Comparison of ENCODE assay signal across 1 cellular context in the genomic region with DNA sequence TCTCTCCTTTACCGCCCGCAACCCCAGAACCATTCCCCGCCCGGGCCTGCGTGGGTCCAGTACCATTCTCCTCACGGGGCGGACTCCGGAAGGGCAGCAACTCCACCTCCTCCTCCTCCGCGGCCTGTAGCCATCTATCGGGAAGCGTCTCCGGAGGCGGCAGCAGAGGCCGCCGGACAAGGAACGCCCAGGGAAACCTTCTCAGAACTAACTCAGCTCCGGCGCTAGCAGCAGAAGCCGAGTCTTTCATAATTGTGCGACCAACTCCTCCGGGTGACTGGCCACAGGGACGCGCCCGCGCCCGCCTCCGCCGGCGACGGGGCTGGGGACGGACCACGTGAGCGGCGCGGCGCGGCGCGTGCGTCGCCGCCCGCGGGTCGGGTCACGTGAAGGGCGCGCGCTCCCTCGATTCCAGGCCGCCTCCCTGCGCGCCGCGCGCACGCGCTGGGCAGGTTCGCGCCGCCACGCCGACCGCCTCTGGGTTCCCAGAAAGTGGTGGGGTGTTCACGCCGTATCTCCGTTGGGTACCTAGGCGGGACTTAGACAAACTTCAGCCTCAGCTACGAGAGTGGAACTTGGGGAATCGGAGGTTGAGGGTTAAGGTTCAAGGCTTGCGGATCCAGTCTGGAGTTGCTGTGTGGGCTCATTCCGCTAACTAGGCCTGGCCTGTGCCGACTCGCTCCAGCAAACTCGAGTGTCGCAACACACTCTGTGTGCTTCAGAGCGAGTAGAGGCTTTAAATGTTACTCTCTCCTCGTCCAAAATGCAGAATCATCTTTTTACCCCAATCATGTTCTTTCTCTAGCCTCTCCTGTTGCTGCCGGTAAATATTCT.
A peak's percentile ranks its signal among the peaks of the same experiment; 100 is the strongest.
TF ChIP-seq lines count a peak whose summit lies in the region.

A gene with protein sequence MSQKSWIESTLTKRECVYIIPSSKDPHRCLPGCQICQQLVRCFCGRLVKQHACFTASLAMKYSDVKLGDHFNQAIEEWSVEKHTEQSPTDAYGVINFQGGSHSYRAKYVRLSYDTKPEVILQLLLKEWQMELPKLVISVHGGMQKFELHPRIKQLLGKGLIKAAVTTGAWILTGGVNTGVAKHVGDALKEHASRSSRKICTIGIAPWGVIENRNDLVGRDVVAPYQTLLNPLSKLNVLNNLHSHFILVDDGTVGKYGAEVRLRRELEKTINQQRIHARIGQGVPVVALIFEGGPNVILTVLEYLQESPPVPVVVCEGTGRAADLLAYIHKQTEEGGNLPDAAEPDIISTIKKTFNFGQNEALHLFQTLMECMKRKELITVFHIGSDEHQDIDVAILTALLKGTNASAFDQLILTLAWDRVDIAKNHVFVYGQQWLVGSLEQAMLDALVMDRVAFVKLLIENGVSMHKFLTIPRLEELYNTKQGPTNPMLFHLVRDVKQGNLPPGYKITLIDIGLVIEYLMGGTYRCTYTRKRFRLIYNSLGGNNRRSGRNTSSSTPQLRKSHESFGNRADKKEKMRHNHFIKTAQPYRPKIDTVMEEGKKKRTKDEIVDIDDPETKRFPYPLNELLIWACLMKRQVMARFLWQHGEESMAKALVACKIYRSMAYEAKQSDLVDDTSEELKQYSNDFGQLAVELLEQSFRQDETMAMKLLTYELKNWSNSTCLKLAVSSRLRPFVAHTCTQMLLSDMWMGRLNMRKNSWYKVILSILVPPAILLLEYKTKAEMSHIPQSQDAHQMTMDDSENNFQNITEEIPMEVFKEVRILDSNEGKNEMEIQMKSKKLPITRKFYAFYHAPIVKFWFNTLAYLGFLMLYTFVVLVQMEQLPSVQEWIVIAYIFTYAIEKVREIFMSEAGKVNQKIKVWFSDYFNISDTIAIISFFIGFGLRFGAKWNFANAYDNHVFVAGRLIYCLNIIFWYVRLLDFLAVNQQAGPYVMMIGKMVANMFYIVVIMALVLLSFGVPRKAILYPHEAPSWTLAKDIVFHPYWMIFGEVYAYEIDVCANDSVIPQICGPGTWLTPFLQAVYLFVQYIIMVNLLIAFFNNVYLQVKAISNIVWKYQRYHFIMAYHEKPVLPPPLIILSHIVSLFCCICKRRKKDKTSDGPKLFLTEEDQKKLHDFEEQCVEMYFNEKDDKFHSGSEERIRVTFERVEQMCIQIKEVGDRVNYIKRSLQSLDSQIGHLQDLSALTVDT (N-terminal part only) (minus strand): TSS at position 330 of the 834 bp plus-strand sequence. CDS start 264 bp downstream, at position 66.

TF ChIP-seq in K562, 482 proteins besides CTCF, POLR2A, EP300 and RAD21 (continued from another document and continues in another):
- no peak for TF ChIP-seq BCLAF1 (IDR thresholded peaks at IDR 0.05; ENCODE audit: borderline replicate concordance in 1 of 2, control insufficient read depth in 1 of 2, low read depth in 2 of 2, low read length in 1 of 2)
- no peak for TF ChIP-seq PHB (CRISPR knock-in tag; IDR thresholded peaks at IDR 0.05)
- TF ChIP-seq, protein P1, sequence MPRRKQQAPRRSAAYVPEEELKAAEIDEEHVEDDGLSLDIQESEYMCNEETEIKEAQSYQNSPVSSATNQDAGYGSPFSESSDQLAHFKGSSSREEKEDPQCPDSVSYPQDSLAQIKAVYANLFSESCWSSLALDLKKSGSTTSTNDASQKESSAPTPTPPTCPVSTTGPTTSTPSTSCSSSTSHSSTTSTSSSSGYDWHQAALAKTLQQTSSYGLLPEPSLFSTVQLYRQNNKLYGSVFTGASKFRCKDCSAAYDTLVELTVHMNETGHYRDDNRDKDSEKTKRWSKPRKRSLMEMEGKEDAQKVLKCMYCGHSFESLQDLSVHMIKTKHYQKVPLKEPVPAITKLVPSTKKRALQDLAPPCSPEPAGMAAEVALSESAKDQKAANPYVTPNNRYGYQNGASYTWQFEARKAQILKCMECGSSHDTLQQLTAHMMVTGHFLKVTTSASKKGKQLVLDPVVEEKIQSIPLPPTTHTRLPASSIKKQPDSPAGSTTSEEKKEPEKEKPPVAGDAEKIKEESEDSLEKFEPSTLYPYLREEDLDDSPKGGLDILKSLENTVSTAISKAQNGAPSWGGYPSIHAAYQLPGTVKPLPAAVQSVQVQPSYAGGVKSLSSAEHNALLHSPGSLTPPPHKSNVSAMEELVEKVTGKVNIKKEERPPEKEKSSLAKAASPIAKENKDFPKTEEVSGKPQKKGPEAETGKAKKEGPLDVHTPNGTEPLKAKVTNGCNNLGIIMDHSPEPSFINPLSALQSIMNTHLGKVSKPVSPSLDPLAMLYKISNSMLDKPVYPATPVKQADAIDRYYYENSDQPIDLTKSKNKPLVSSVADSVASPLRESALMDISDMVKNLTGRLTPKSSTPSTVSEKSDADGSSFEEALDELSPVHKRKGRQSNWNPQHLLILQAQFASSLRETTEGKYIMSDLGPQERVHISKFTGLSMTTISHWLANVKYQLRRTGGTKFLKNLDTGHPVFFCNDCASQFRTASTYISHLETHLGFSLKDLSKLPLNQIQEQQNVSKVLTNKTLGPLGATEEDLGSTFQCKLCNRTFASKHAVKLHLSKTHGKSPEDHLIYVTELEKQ (CRISPR knock-in tag; IDR thresholded peaks at IDR 0.05) = 0 out of 2 replicates have a peak, but pooled peaks have one; percentile 31
- TF ChIP-seq ZBTB17 (CRISPR knock-in tag; IDR thresholded peaks at IDR 0.05) = peak; percentile 73; the same call in 1 of the 2 replicates
- TF ChIP-seq PRPF4 (IDR thresholded peaks at IDR 0.05; ENCODE audit: insufficient read depth, low read depth, low read length, poor library complexity, severe bottlenecking) = no peak
- TF ChIP-seq, protein P2, sequence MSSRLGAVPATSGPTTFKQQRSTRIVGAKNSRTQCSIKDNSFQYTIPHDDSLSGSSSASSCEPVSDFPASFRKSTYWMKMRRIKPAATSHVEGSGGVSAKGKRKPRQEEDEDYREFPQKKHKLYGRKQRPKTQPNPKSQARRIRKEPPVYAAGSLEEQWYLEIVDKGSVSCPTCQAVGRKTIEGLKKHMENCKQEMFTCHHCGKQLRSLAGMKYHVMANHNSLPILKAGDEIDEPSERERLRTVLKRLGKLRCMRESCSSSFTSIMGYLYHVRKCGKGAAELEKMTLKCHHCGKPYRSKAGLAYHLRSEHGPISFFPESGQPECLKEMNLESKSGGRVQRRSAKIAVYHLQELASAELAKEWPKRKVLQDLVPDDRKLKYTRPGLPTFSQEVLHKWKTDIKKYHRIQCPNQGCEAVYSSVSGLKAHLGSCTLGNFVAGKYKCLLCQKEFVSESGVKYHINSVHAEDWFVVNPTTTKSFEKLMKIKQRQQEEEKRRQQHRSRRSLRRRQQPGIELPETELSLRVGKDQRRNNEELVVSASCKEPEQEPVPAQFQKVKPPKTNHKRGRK (tag; IDR thresholded peaks at IDR 0.05) = peak; percentile 33; the same call in 1 of the 2 replicates
- no peak for TF ChIP-seq PPARD (CRISPR knock-in tag; IDR thresholded peaks at IDR 0.05)
- no peak for TF ChIP-seq PATZ1 (CRISPR knock-in tag; IDR thresholded peaks at IDR 0.05; ENCODE audit: borderline replicate concordance)
- TF ChIP-seq TFAP4 (CRISPR knock-in tag; IDR thresholded peaks at IDR 0.05; ENCODE audit: borderline replicate concordance) = no peak; the same call in 1 of the 2 replicates
- no peak for TF ChIP-seq ZNF785 (CRISPR knock-in tag; IDR thresholded peaks at IDR 0.05)
- no peak for TF ChIP-seq ZNF518B (CRISPR knock-in tag; IDR thresholded peaks at IDR 0.05)
- peak in 1 of 2 experiments; percentile 26; a peak in 2 of 4 replicates for TF ChIP-seq HDAC1 (IDR thresholded peaks at IDR 0.05)
- no peak for TF ChIP-seq FOS (IDR thresholded peaks at IDR 0.05; ENCODE audit: extremely low read depth, insufficient read length)
- no peak for TF ChIP-seq RBM15 (IDR thresholded peaks at IDR 0.05; ENCODE audit: insufficient read depth, low read length)
- no peak for TF ChIP-seq SRSF1 (IDR thresholded peaks at IDR 0.05; ENCODE audit: low read depth, low read length)
- no peak for TF ChIP-seq PHF21A (IDR thresholded peaks at IDR 0.05; ENCODE audit: borderline replicate concordance, low read depth)
- no peak for TF ChIP-seq RFX1 (IDR thresholded peaks at IDR 0.05)
- TF ChIP-seq STAG1 (CRISPR knock-in tag; IDR thresholded peaks at IDR 0.05; ENCODE audit: borderline replicate concordance) = no peak
- peak in 1 of 2 experiments; percentile 33; a peak in 3 of 4 replicates for TF ChIP-seq FOXK2 (conservative IDR thresholded peaks at IDR 0.05 in 1 of 2, IDR thresholded peaks at IDR 0.05 in 1 of 2; ENCODE audit: low read depth in 2 of 2)
- peak; percentile 32; the same call in 1 of the 2 replicates for TF ChIP-seq NR2C1 (IDR thresholded peaks at IDR 0.05)
- peak; percentile 80 for TF ChIP-seq NR2C1 (tag; IDR thresholded peaks at IDR 0.05)
- TF ChIP-seq ZBTB1 (CRISPR knock-in tag; IDR thresholded peaks at IDR 0.05; ENCODE audit: borderline replicate concordance, low read depth) = no peak
- TF ChIP-seq PTBP1 (IDR thresholded peaks at IDR 0.05; ENCODE audit: low read depth, low read length) = no peak
- peak; percentile 98 for TF ChIP-seq CCNT2 (IDR thresholded peaks at IDR 0.05; ENCODE audit: borderline replicate concordance, extremely low read depth, insufficient read length, low read depth, low read length)
- TF ChIP-seq SAFB (IDR thresholded peaks at IDR 0.05; ENCODE audit: borderline replicate concordance, low read depth, low read length) = peak; percentile 14; the same call in 1 of the 2 replicates
- TF ChIP-seq TOE1 (IDR thresholded peaks at IDR 0.05; ENCODE audit: borderline replicate concordance) = peak; percentile 36; the same call in 1 of the 2 replicates
- TF ChIP-seq TOE1 (CRISPR knock-in tag; IDR thresholded peaks at IDR 0.05; ENCODE audit: borderline replicate concordance, low read depth) = no peak; the same call in 1 of the 2 replicates
- TF ChIP-seq ZNF23 (CRISPR knock-in tag; IDR thresholded peaks at IDR 0.05) = no peak
- no peak for TF ChIP-seq FOXJ2 (tag; IDR thresholded peaks at IDR 0.05)
- TF ChIP-seq RCOR1 (IDR thresholded peaks at IDR 0.05; ENCODE audit: borderline replicate concordance in 1 of 2, low read depth in 2 of 2, low read length in 2 of 2) = peak in 1 of 2 experiments; percentile 59; a peak in 1 of 4 replicates
- no peak for TF ChIP-seq ZNF77 (CRISPR knock-in tag; IDR thresholded peaks at IDR 0.05)
- no peak for TF ChIP-seq ZNF184 (CRISPR knock-in tag; IDR thresholded peaks at IDR 0.05)
- no peak for TF ChIP-seq ZNF124 (CRISPR knock-in tag; IDR thresholded peaks at IDR 0.05)
- TF ChIP-seq ZNF140 (CRISPR knock-in tag; IDR thresholded peaks at IDR 0.05) = no peak
